Comparison of ENCODE assay signal across 1 cellular context in the genomic region with DNA sequence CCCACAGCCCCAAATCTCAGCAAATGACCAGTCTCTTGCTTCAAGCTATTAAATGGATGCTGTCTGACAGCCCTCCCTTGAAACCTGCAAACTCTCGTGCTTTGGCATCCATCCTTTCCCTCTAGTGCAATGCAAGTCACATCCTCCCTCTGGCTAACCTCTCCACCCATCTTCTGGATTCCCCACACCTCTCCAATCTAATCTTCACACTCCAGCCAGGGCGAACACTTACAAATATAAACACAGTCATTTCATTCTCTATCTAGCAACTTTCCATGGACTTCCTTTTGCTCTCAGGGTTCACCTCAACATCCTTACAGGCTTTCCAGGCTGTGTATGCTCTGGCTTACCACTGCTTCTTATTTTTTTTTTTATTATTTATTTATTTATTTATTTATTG.
TF ChIP-seq lines count a peak whose summit lies in the region.

No MANE protein-coding gene starts in this region.

TF ChIP-seq in WTC11, 78 proteins besides CTCF, POLR2A, EP300 and RAD21 (continued from another document):
- TF ChIP-seq ZBTB21 (CRISPR knock-in tag; IDR thresholded peaks at IDR 0.05; ENCODE audit: borderline replicate concordance), result no peak
